16 cellular contexts compared by ENCODE assay signal in the genomic region with DNA sequence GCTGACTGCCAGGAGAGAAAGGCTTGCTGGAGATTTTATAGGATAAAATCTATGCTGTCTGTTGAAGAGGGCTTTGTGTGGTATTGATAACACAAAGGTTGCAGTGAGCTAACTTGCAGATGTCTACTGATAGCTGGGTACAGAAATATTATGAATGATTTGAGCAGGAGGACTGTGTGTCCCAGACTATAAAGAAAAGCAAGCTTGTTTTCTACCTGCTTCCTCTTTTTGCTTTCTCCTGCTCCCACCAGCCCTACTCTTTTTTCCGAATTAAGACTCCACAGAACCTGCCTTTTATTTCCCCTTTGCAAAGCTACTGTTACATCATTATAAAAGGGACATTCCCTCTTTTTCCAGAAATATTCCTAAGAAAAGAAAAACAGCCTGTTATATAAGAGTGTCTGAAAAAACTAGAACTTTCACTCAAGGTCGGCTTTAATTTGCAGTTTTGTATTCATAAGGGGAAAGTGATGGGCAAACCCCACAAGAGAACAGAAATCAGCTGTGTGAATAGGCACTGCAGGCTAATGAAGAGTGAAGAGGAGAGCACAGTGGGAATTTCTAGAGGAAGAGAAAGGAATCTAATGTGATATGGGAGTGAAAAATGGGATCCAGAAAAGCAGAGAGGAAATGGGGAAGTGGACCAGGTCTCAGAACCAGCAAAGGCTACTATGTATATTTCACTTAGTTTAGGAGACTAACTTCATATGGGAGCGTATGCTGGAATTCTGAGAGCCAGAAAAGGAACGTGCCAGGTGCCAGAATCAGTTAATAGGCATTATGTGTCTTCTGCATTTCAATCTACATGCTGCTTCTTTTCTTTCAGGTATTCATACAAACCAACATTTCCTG. TPM values are rescaled to one million over a fixed set of nuclear protein-coding genes. Genes with fewer than 3 reads are reported as not detected.
A peak's percentile ranks its signal among the peaks of the same experiment; 100 is the strongest.
DNase-seq lines count a peak whose midpoint lies in the region; ATAC-seq and TF ChIP-seq lines count a peak whose summit lies in the region.
"Had no signal": no experiment of that assay in that cellular context is flagged by ENCODE, and none has a peak within 500 bp of the region (broad histone marks: within the 10 kb centered on the region; RNA-seq: fewer than 3 reads in every experiment).

No MANE protein-coding gene starts in this region.

- H3K36me3 Mint-ChIP-seq in memory B cell, result no peaks in the 10 kb centered on the region
- H3K36me3 Mint-ChIP-seq in naive thymus-derived CD8-positive, alpha-beta T cell, result no peaks in the 10 kb centered on the region
- H3K36me3 Mint-ChIP-seq: CD4-positive, CD25-positive, alpha-beta regulatory T cell had no signal

- intact Hi-C loops in OCI-LY7 (cut with micrococcal nuclease; ENCODE audit: unreplicated experiment), result no loop called here

- H3K4me1 Mint-ChIP-seq in memory B cell, result peaks cover 5% of the 10 kb centered on the region
- peaks cover 0 to 9% (median 1%) of the 10 kb centered on the region in 4 donors for H3K4me1 Mint-ChIP-seq in naive thymus-derived CD8-positive, alpha-beta T cell

- peaks cover 9% of the 10 kb centered on the region for H3K27me3 Mint-ChIP-seq in memory B cell
- peaks cover 3 to 12% (median 11%) of the 10 kb centered on the region in 5 donors for H3K27me3 Mint-ChIP-seq in naive thymus-derived CD8-positive, alpha-beta T cell

- BruUV-seq in OCI-LY7 (replicated peaks; lab: Mats Ljungman, UMichigan), result no TSS peak

- no peak overlapping the region for H3K4me2 ChIP-seq in OCI-LY7 (ENCODE audit: low read length)
- H3K4me2 ChIP-seq: GM23338 had no signal

- H3K27ac ChIP-seq in OCI-LY7 (ENCODE audit: low read depth, low read length, poor library complexity, severe bottlenecking), result no peak overlapping the region
- H3K27ac ChIP-seq: heart right ventricle, left ventricle myocardium inferior, ovary, stomach had no signal

- no peak overlapping the region for H3K27ac Mint-ChIP-seq in memory B cell
- peak overlapping the region in 1 of 10 donors; percentile 54 for H3K27ac Mint-ChIP-seq in naive thymus-derived CD8-positive, alpha-beta T cell
- H3K27ac Mint-ChIP-seq: CD4-positive, CD25-positive, alpha-beta regulatory T cell; GM23338 had no signal

- no peak overlapping the region for H3K4me3 ChIP-seq in OCI-LY7 (ENCODE audit: low read depth, low read length, poor library complexity, severe bottlenecking)
- H3K4me3 ChIP-seq: GM23338, heart right ventricle, left ventricle myocardium inferior, ovary, stomach had no signal

- H3K9me2 ChIP-seq in OCI-LY7 (ENCODE audit: insufficient read depth, low read length), result no peaks in the 10 kb centered on the region

- POLR2A ChIA-PET in naive thymus-derived CD8-positive, alpha-beta T cell (lab: Charles Lee), result no interaction called here
- POLR2A ChIA-PET in OCI-LY7 (lab: Charles Lee), result interaction anchor here (0.6 kb wide), 3 partner anchors 71 to 286 kb away, joined by 3 to 4 read pairs (median 4); no protein-coding TSS in a partner anchor

- CTCF ChIA-PET in OCI-LY7 (lab: Charles Lee; ENCODE audit: unreplicated experiment), result no interaction called here

- peaks cover 3% of the 10 kb centered on the region for H3K9me3 Mint-ChIP-seq in memory B cell
- peaks cover 0 to 23% (median 2%) of the 10 kb centered on the region in 9 donors for H3K9me3 Mint-ChIP-seq in naive thymus-derived CD8-positive, alpha-beta T cell

- no peaks in the 10 kb centered on the region for H3K36me3 ChIP-seq in OCI-LY7 (ENCODE audit: insufficient read depth, low read length)
- H3K36me3 ChIP-seq: heart right ventricle, left ventricle myocardium inferior, ovary, stomach had no signal

- H4K20me1 ChIP-seq in OCI-LY7 (ENCODE audit: insufficient read depth, low read length), result no peaks in the 10 kb centered on the region

- ATAC-seq in GM18861 (IDR thresholded peaks at IDR 0.05; ENCODE audit: unreplicated experiment) (peak; percentile 48), GM21576 (IDR thresholded peaks at IDR 0.05; ENCODE audit: unreplicated experiment) (peak; percentile 66), HG03354 (IDR thresholded peaks at IDR 0.05; ENCODE audit: poor library complexity, severe bottlenecking, unreplicated experiment) (peak; percentile 58), memory B cell (ENCODE audit: low read depth) (peak; percentile 59), HG02588 (IDR thresholded peaks at IDR 0.05; ENCODE audit: unreplicated experiment) (no peak)
- ATAC-seq in naive thymus-derived CD8-positive, alpha-beta T cell, result no peak
- ATAC-seq: activated CD4-positive, CD25-positive, alpha-beta regulatory T cell treated with anti-CD3 and anti-CD28 coated beads, Interleukin-2, amount 50 U/mL, for 24 hours; GM23338; heart right ventricle had no signal

- no peak overlapping the region for H3K4me3 Mint-ChIP-seq in memory B cell
- no peak overlapping the region for H3K4me3 Mint-ChIP-seq in naive thymus-derived CD8-positive, alpha-beta T cell
- H3K4me3 Mint-ChIP-seq: CD4-positive, CD25-positive, alpha-beta regulatory T cell; GM23338 had no signal

- no peak for TF ChIP-seq CTCF in OCI-LY7 (conservative IDR thresholded peaks at IDR 0.05; ENCODE audit: low read length)

- DNase-seq in memory B cell (ENCODE audit: low spot score in 2 of 2) (no peak), NCI-H2029 treated with DMSO at 0.1 percent for 48 hours (lab: John Stamatoyannopoulos, UW) (no peak), OCI-LY7 (ENCODE audit: low spot score) (no peak)
- no peak for DNase-seq in naive thymus-derived CD8-positive, alpha-beta T cell
- DNase-seq: CD4-positive, CD25-positive, alpha-beta regulatory T cell; heart right ventricle; left ventricle myocardium inferior; NCI-H1417; ovary; stomach had no signal

- H2AFZ ChIP-seq in OCI-LY7 (ENCODE audit: low read length), result no peak overlapping the region
- H2AFZ ChIP-seq: GM23338 had no signal

- no peaks in the 10 kb centered on the region for H3K79me2 ChIP-seq in OCI-LY7 (ENCODE audit: insufficient read depth, low read depth, low read length)

- H3K4me1 ChIP-seq in OCI-LY7 (ENCODE audit: insufficient read depth, low read length, poor library complexity, severe bottlenecking), result no peaks in the 10 kb centered on the region
- H3K4me1 ChIP-seq: heart right ventricle, left ventricle myocardium inferior, stomach had no signal

- H3K9me3 ChIP-seq in OCI-LY7 (ENCODE audit: low read length), result no peaks in the 10 kb centered on the region
- H3K9me3 ChIP-seq: ovary had no signal

RNA-seq across cellular contexts. Expression of a gene that starts 28.2 kb away (rescaled TPM):
- total RNA-seq in naive thymus-derived CD8-positive, alpha-beta T cell, result not detected
- polyA plus RNA-seq in naive thymus-derived CD8-positive, alpha-beta T cell, result not detected
- not detected in 2 replicates for total RNA-seq in OCI-LY7 (2014; rRNA removed; shearing (Covaris generic))
- not detected in 2 replicates for total RNA-seq in OCI-LY7 (2022)
- total RNA-seq: CD4-positive, CD25-positive, alpha-beta regulatory T cell; GM23338; heart right ventricle; left ventricle myocardium inferior; ovary; stomach had no signal
- polyA plus RNA-seq: CD4-positive, CD25-positive, alpha-beta regulatory T cell; GM23338; heart right ventricle; ovary; stomach had no signal

RNA-seq across cellular contexts. Expression of a gene that starts 37.1 kb away (rescaled TPM):
- under 1 TPM in 1 of 2 experiments, not detected in 1; 0.52 TPM for total RNA-seq in naive thymus-derived CD8-positive, alpha-beta T cell
- not detected for polyA plus RNA-seq in naive thymus-derived CD8-positive, alpha-beta T cell
- not detected in 2 replicates for total RNA-seq in OCI-LY7 (2014; rRNA removed; shearing (Covaris generic))
- total RNA-seq in OCI-LY7 (2022), result not detected in 2 replicates
- total RNA-seq: CD4-positive, CD25-positive, alpha-beta regulatory T cell; GM23338; heart right ventricle; left ventricle myocardium inferior had no signal
- polyA plus RNA-seq: CD4-positive, CD25-positive, alpha-beta regulatory T cell; GM23338; heart right ventricle; ovary; stomach had no signal

RNA-seq across cellular contexts. Expression of a gene that starts 40.0 kb away (rescaled TPM):
- total RNA-seq in naive thymus-derived CD8-positive, alpha-beta T cell, result not detected
- not detected for polyA plus RNA-seq in naive thymus-derived CD8-positive, alpha-beta T cell
- total RNA-seq in OCI-LY7 (2014; rRNA removed; shearing (Covaris generic)), result not detected in 2 replicates
- not detected in 2 replicates for total RNA-seq in OCI-LY7 (2022)
- total RNA-seq: CD4-positive, CD25-positive, alpha-beta regulatory T cell; GM23338; heart right ventricle; left ventricle myocardium inferior; ovary; stomach had no signal
- polyA plus RNA-seq: CD4-positive, CD25-positive, alpha-beta regulatory T cell; GM23338; heart right ventricle; ovary; stomach had no signal

RNA-seq across cellular contexts. Expression of a gene that starts 50.9 kb away (rescaled TPM):
- total RNA-seq in naive thymus-derived CD8-positive, alpha-beta T cell, result not detected
- polyA plus RNA-seq in naive thymus-derived CD8-positive, alpha-beta T cell, result not detected
- total RNA-seq in OCI-LY7 (2014; rRNA removed; shearing (Covaris generic)), result not detected in 2 replicates
- total RNA-seq in OCI-LY7 (2022), result not detected in 2 replicates
- total RNA-seq: CD4-positive, CD25-positive, alpha-beta regulatory T cell; GM23338; heart right ventricle; left ventricle myocardium inferior; ovary; stomach had no signal
- polyA plus RNA-seq: CD4-positive, CD25-positive, alpha-beta regulatory T cell; GM23338; heart right ventricle; ovary; stomach had no signal

Comparison
In these comparisons a context has a peak if more than half of its experiments do, and no peak if none do; other contexts are left out.
1. ATAC-seq: peak in GM18861 (single experiment), GM21576 (single experiment), HG03354 (single experiment) and memory B cell (single experiment); none in naive thymus-derived CD8-positive, alpha-beta T cell (0 of 2) and HG02588 (single experiment).